1 cellular context compared by ENCODE assay signal in genomic region chr7:143362126-143362961, GRCh38.
A peak's percentile ranks its signal among the peaks of the same experiment; 100 is the strongest.
TF ChIP-seq lines count a peak whose summit lies in the region.

Gene FAM131B (minus strand): TSS chr7:143362713. CDS start chr7:143362603, 110 bp downstream.

TF ChIP-seq in HEK293, 187 proteins besides CTCF, POLR2A, EP300 and RAD21 (continued from another document):
- TF ChIP-seq ZNF513 (tag by site-specific recombination; IDR thresholded peaks at IDR 0.05) (no peak), ZNF350 (tag by site-specific recombination; IDR thresholded peaks at IDR 0.05) (no peak), BCL11B (tag by site-specific recombination; IDR thresholded peaks at IDR 0.05; ENCODE audit: low read depth) (no peak), PATZ1 (tag by site-specific recombination; IDR thresholded peaks at IDR 0.05) (peak; percentile 88)
TF ChIP-seq in HEK293: peak in this region for 41.
